ENCODE assay signal across 9 cellular contexts in the genomic region with DNA sequence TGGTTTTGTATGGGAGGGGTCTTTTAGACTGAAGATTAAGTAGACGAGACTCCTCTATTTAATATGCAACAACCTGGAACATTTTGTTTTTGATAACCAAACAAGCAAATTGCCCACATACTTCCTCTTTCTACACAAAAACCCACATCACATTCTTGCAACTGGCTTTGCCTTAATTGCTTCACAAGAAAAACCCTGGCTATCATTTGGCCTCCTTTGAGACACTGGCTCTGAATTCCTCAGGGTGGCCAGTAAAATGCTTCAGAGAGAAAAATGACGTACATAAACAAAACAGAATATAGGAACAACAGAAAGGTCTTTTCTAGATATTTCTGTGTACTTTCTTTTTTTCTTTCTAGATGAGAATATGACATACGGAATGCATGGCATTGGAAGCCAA.
DNase-seq lines count a peak whose midpoint lies in the region; FAIRE-seq and TF ChIP-seq lines count a peak whose summit lies in the region.
"Had no signal": no experiment of that assay in that cellular context is flagged by ENCODE, and none has a peak within 500 bp of the region (broad histone marks: within the 10 kb centered on the region; RNA-seq: fewer than 3 reads in every experiment).

No MANE protein-coding gene starts in this region.

- H3K27me3 ChIP-seq in SJSA1 (replicated peaks) (no peaks in the 10 kb centered on the region), small intestine (ENCODE audit: control insufficient read depth in 2 of 2, insufficient read depth in 2 of 2, low read length in 2 of 2) (no peaks in the 10 kb centered on the region)

- H3K27ac ChIP-seq in SJSA1 (peak overlapping the region; percentile 98), small intestine (ENCODE audit: low read depth in 1 of 2, low read length in 1 of 2) (peak overlapping the region in 1 of 2 donors; percentile 0)

- no peak for FAIRE-seq in small intestine (lab: Jason Lieb, UNC)
- FAIRE-seq in urothelium cell line (lab: Jason Lieb, UNC) = no peak

- H3K4me1 ChIP-seq in SJSA1 (replicated peaks) = peaks cover 41% of the 10 kb centered on the region
- H3K4me1 ChIP-seq in small intestine (ENCODE audit: control insufficient read depth in 2 of 2, insufficient read depth in 1 of 2, low read depth in 1 of 2, low read length in 1 of 2) = no peaks in the 10 kb centered on the region

- no peak for TF ChIP-seq CTCF in fibroblast of mammary gland (conservative IDR thresholded peaks at IDR 0.05; ENCODE audit: control insufficient read depth, insufficient read depth, low read depth, low read length)

- 53 to 60% (median 57%) methylated on average over 3 of the region's 3 CpGs for WGBS in small intestine, 3 donors

- peak; percentile 14 for DNase-seq in ELR (ENCODE audit: low read depth)
- peak in 1 of 2 experiments; percentile 74 for DNase-seq in SJSA1 (ENCODE audit: low read depth in 1 of 2, low spot score in 2 of 2)
- peak; percentile 67 for DNase-seq in fibroblast of mammary gland (ENCODE audit: low read depth)
- peak; percentile 12 for DNase-seq in small intestine
- no peak for DNase-seq in NK-92 (lab: John Stamatoyannopoulos, UW; ENCODE audit: unreplicated experiment)
- no peak for DNase-seq in NCI-H1930 (lab: John Stamatoyannopoulos, UW)
- DNase-seq in urothelium cell line (ENCODE audit: low spot score) = no peak
- DNase-seq in stimulated activated CD4-positive, alpha-beta T cell treated with anti-CD3 and anti-CD28 coated beads, Interleukin-2, amount 100 ng/mL, for 48 hours = no peak
- DNase-seq: GDM1 had no signal

- H3K4me3 ChIP-seq in SJSA1 (no peak overlapping the region), fibroblast of mammary gland (ENCODE audit: control insufficient read depth, low read depth, low read length) (no peak overlapping the region), small intestine (ENCODE audit: low read depth in 1 of 2, low read length in 2 of 2) (no peak overlapping the region)

- no peaks in the 10 kb centered on the region for H3K36me3 ChIP-seq in SJSA1
- no peaks in the 10 kb centered on the region for H3K36me3 ChIP-seq in small intestine (ENCODE audit: control insufficient read depth in 2 of 2, insufficient read depth in 2 of 2, low read length in 2 of 2)

- H3K9me3 ChIP-seq in SJSA1 (replicated peaks) (no peaks in the 10 kb centered on the region), small intestine (ENCODE audit: control insufficient read depth, low read depth) (no peaks in the 10 kb centered on the region)

Comparison
In these comparisons a context has a peak if more than half of its experiments do, and no peak if none do; other contexts are left out.
1. DNase-seq: peak in ELR (single experiment), fibroblast of mammary gland (single experiment) and small intestine (single experiment); none in NK-92 (single experiment), NCI-H1930 (0 of 2), urothelium cell line (single experiment) and stimulated activated CD4-positive, alpha-beta T cell treated with anti-CD3 and anti-CD28 coated beads, Interleukin-2, amount 100 ng/mL, for 48 hours (0 of 2).